Comparison of ENCODE assay signal across 11 cellular contexts in the genomic region with DNA sequence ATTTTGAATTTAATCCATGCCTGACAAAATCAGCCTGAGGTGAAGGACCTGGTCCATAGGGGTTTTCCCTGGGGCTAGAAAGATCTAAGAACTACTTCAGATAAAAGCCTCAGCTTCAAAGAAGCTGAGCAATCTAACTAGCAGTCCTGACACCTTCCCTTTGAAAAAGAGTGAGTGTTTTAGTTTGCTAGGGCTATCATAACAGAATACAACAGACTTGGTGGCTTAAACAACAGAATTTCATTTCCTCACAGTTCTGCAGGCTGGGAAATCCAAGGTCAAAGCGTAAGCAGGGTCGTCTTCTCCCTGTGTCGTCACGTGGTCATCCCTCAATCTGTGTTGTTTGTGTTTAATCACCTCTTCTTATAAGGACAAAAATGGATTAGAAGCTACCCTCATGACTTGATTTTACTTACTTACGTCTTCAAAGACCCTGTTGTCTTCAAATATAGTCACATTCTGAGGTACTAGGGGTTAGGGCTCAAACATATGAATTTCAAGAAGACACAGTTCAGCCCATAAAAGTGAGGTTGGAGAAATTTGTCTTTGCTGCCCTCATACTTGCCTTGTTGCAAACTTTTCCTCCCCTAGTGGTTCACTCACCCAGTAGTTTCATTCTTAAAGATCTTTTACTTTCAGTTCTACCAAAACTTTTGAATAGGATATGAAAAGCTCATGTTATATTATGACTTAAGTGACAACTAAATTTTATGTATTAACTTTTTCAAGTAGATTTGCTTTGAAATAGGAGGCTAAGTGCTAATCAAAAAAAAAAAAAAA.
A peak's percentile ranks its signal among the peaks of the same experiment; 100 is the strongest.
DNase-seq lines count a peak whose midpoint lies in the region; ATAC-seq, FAIRE-seq and TF ChIP-seq lines count a peak whose summit lies in the region.
"Had no signal": no experiment of that assay in that cellular context is flagged by ENCODE, and none has a peak within 500 bp of the region (broad histone marks: within the 10 kb centered on the region; RNA-seq: fewer than 3 reads in every experiment).

No MANE protein-coding gene starts in this region.

- H3K4me3 ChIP-seq in HAP-1, result no peak overlapping the region

- no peaks in the 10 kb centered on the region for H3K9me3 ChIP-seq in HAP-1

- in situ Hi-C loops in HAP-1 (cut with MboI; ENCODE audit: low sequenced_read_pairs), result no loop called here

- H3K27ac Mint-ChIP-seq in activated T-helper 1 cell treated with anti-CD3 and anti-CD28 coated beads, Interleukin-12 subunit alpha, Interleukin-12 subunit beta, Interleukin-2, Interleukin-4 antibody, amounts not matched to agents 30 ng/mL and 10 ng/mL and 1 ng/mL, durations not matched to agents 14 hours and 24 hours and 36 hours, result peak overlapping the region; percentile 49
- H3K27ac Mint-ChIP-seq: activated naive CD4-positive, alpha-beta T cell treated with anti-CD3 and anti-CD28 coated beads, Interleukin-2, amount 50 U/mL, for 24 hours had no signal

- intact Hi-C loops in activated T-helper 1 cell treated with anti-CD3 and anti-CD28 coated beads, Interleukin-12 subunit alpha, Interleukin-12 subunit beta, Interleukin-2, Interleukin-4 antibody, amounts not matched to agents 30 ng/mL and 10 ng/mL and 1 ng/mL, durations not matched to agents 14 hours and 24 hours and 36 hours (cut with micrococcal nuclease), result loop anchor here (2.0 to 5.0 kb wide), 2 partner anchors 76 to 98 kb away; no protein-coding TSS in a partner anchor
- intact Hi-C loops in head of caudate nucleus (cut with DNase I), result no loop called here

- H3K36me3 Mint-ChIP-seq in activated T-helper 1 cell treated with anti-CD3 and anti-CD28 coated beads, Interleukin-12 subunit alpha, Interleukin-12 subunit beta, Interleukin-2, Interleukin-4 antibody, amounts not matched to agents 30 ng/mL and 10 ng/mL and 1 ng/mL, durations not matched to agents 14 hours and 24 hours and 36 hours (ENCODE audit: low read depth), result no peaks in the 10 kb centered on the region

- peaks cover 7% of the 10 kb centered on the region for H3K9me3 Mint-ChIP-seq in activated T-helper 1 cell treated with anti-CD3 and anti-CD28 coated beads, Interleukin-12 subunit alpha, Interleukin-12 subunit beta, Interleukin-2, Interleukin-4 antibody, amounts not matched to agents 30 ng/mL and 10 ng/mL and 1 ng/mL, durations not matched to agents 14 hours and 24 hours and 36 hours
- H3K9me3 Mint-ChIP-seq: activated naive CD4-positive, alpha-beta T cell treated with anti-CD3 and anti-CD28 coated beads, Interleukin-2, amount 50 U/mL, for 24 hours had no signal

- peak; percentile 74 for FAIRE-seq in GM12892 (lab: Jason Lieb, UNC)

- H3K36me3 ChIP-seq in HAP-1 (replicated peaks), result no peaks in the 10 kb centered on the region; the same call in 1 of the 2 replicates

- peaks cover 2% of the 10 kb centered on the region for H3K27me3 Mint-ChIP-seq in activated T-helper 1 cell treated with anti-CD3 and anti-CD28 coated beads, Interleukin-12 subunit alpha, Interleukin-12 subunit beta, Interleukin-2, Interleukin-4 antibody, amounts not matched to agents 30 ng/mL and 10 ng/mL and 1 ng/mL, durations not matched to agents 14 hours and 24 hours and 36 hours (ENCODE audit: insufficient read depth)

- peaks cover 10% of the 10 kb centered on the region for H3K4me1 Mint-ChIP-seq in activated T-helper 1 cell treated with anti-CD3 and anti-CD28 coated beads, Interleukin-12 subunit alpha, Interleukin-12 subunit beta, Interleukin-2, Interleukin-4 antibody, amounts not matched to agents 30 ng/mL and 10 ng/mL and 1 ng/mL, durations not matched to agents 14 hours and 24 hours and 36 hours (ENCODE audit: low read depth)
- H3K4me1 Mint-ChIP-seq: activated naive CD4-positive, alpha-beta T cell treated with anti-CD3 and anti-CD28 coated beads, Interleukin-2, amount 50 U/mL, for 24 hours had no signal

- no peaks in the 10 kb centered on the region for H3K27me3 ChIP-seq in HAP-1 (ENCODE audit: low read depth)

- peak; percentile 24 for DNase-seq in GM12892 (ENCODE audit: insufficient read length)
- no peak for DNase-seq in activated T-helper 1 cell treated with anti-CD3 and anti-CD28 coated beads, Interleukin-12 subunit alpha, Interleukin-12 subunit beta, Interleukin-2, Interleukin-4 antibody, amounts not matched to agents 30 ng/mL and 10 ng/mL and 1 ng/mL, durations not matched to agents 14 hours and 24 hours and 36 hours (ENCODE audit: low spot score)
- no peak for DNase-seq in NCI-H446 (lab: John Stamatoyannopoulos, UW)
- no peak for DNase-seq in DMS53 treated with DMSO at 0.1 percent for 48 hours (lab: John Stamatoyannopoulos, UW; ENCODE audit: unreplicated experiment)
- DNase-seq in HAP-1 (ENCODE audit: low spot score in 2 of 2), result no peak
- no peak for DNase-seq in head of caudate nucleus
- DNase-seq: Kasumi-1; stimulated activated CD4-positive, alpha-beta T cell treated with anti-CD3 and anti-CD28 coated beads, Interleukin-2, amount 100 ng/mL, for 24 hours had no signal

- TF ChIP-seq POLR2A in GM12892 (IDR thresholded peaks at IDR 0.05; ENCODE audit: low read depth, low read length), result no peak

- peak; percentile 78 for ATAC-seq in GM19463 (IDR thresholded peaks at IDR 0.05; ENCODE audit: unreplicated experiment)
- peak; percentile 52 for ATAC-seq in HG03060 (IDR thresholded peaks at IDR 0.05; ENCODE audit: low read depth, unreplicated experiment)

- no peaks in the 10 kb centered on the region for H3K4me1 ChIP-seq in HAP-1

- no peak overlapping the region for H3K4me3 Mint-ChIP-seq in activated T-helper 1 cell treated with anti-CD3 and anti-CD28 coated beads, Interleukin-12 subunit alpha, Interleukin-12 subunit beta, Interleukin-2, Interleukin-4 antibody, amounts not matched to agents 30 ng/mL and 10 ng/mL and 1 ng/mL, durations not matched to agents 14 hours and 24 hours and 36 hours
- H3K4me3 Mint-ChIP-seq: activated naive CD4-positive, alpha-beta T cell treated with anti-CD3 and anti-CD28 coated beads, Interleukin-2, amount 50 U/mL, for 24 hours had no signal
